ENCODE assay signal across 8 cellular contexts in the genomic region with DNA sequence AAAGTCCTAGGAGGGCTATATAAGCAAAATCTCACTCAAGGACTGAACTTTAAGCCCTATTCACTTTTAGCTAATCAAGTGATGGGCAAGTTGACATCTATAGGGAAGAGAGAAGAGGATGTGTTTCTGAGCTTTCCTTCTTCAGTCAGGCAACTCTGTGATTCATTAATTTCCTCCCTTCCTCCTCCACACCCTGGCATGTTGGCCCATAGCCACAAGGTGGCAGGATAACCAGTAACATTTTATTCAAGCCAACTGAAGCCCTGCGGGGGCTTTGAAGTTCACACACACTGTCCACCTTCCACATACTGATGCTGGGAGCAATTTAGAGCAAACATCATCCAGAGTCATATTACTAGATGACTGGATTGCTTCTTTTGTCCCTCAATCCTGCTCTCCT.
DNase-seq lines count a peak whose midpoint lies in the region; ATAC-seq, FAIRE-seq and TF ChIP-seq lines count a peak whose summit lies in the region.
"Not testable (repeated sequence)": the region's sequence is repeated elsewhere in the genome, so short reads cannot be mapped to it uniquely, and the experiment has no call there.

No MANE protein-coding gene starts in this region.

- not testable (repeated sequence) for FAIRE-seq in GM12878 (lab: Jason Lieb, UNC)

- H3K27ac ChIP-seq in GM12878 (ENCODE audit: control insufficient read depth, insufficient read depth): not testable (repeated sequence)

- H3K4me1 ChIP-seq in GM12878 (ENCODE audit: control insufficient read depth, insufficient read depth, low read length): not testable (repeated sequence)

- not testable (repeated sequence) for H3K27me3 ChIP-seq in GM12878 (replicated peaks in 1 of 2; ENCODE audit: control insufficient read depth in 2 of 2, insufficient read depth in 2 of 2, low read length in 1 of 2)

- in situ Hi-C loops in GM12878 (cut with MboI): not testable (repeated sequence)

- not testable (repeated sequence) for H3K27ac Mint-ChIP-seq in natural killer cell

- TF ChIP-seq CTCF in GM12878 (IDR thresholded peaks at IDR 0.05 in 2 of 3, conservative IDR thresholded peaks at IDR 0.05 in 1 of 3; ENCODE audit: control insufficient read depth in 2 of 3, extremely low read depth in 1 of 3, insufficient read depth in 1 of 3, low read depth in 3 of 3, low read length in 3 of 3); natural killer cell (IDR thresholded peaks at IDR 0.05): not testable (repeated sequence)

- not testable (repeated sequence) for H3K79me2 ChIP-seq in GM12878 (ENCODE audit: control insufficient read depth, insufficient read depth, low read length)

- not testable (repeated sequence) for H3K27me3 Mint-ChIP-seq in natural killer cell (ENCODE audit: low read depth in 2 of 2)

- ATAC-seq in GM18499 (IDR thresholded peaks at IDR 0.05; ENCODE audit: insufficient read depth, unreplicated experiment): peak; percentile 86
- peak; percentile 88 for ATAC-seq in GM19351 (IDR thresholded peaks at IDR 0.05; ENCODE audit: unreplicated experiment)
- ATAC-seq in GM21576 (IDR thresholded peaks at IDR 0.05; ENCODE audit: unreplicated experiment): peak; percentile 98
- ATAC-seq in HG02885 (IDR thresholded peaks at IDR 0.05; ENCODE audit: poor library complexity, unreplicated experiment): peak; percentile 75
- peak; percentile 89 for ATAC-seq in HG03378 (IDR thresholded peaks at IDR 0.05; ENCODE audit: unreplicated experiment)
- ATAC-seq in SK-N-SH treated with all-trans-retinoic acid at 6 μM for 48 hours: peak; percentile 62
- ATAC-seq in GM12878: peak; percentile 84
- peak; percentile 57 to 95 (median 85) for ATAC-seq in natural killer cell

- POLR2A ChIA-PET in GM12878 (lab: Charles Lee): not testable (repeated sequence)

- not testable (repeated sequence) for H3K4me3 ChIP-seq in GM12878

- DNase-seq in GM12878 (ENCODE audit: low read depth, low spot score); natural killer cell: not testable (repeated sequence)

- H3K9me3 Mint-ChIP-seq in natural killer cell: not testable (repeated sequence)

- not testable (repeated sequence) for BruUV-seq in GM12878 (replicated peaks; lab: Mats Ljungman, UMichigan)

- not testable (repeated sequence) for TF ChIP-seq EP300 in GM12878 (IDR thresholded peaks at IDR 0.05; ENCODE audit: borderline replicate concordance in 1 of 2, control insufficient read depth in 1 of 2, low read depth in 2 of 2, low read length in 2 of 2)

- not testable (repeated sequence) for H3K36me3 ChIP-seq in GM12878 (ENCODE audit: control insufficient read depth in 2 of 2, insufficient read depth in 2 of 2, low read length in 1 of 2)

- H3K9me3 ChIP-seq in GM12878 (replicated peaks; ENCODE audit: control insufficient read depth, insufficient read depth, low read length): not testable (repeated sequence)

- SMC1A ChIA-PET in GM12878 (lab: Charles Lee; ENCODE audit: uncharacterized antibody, unreplicated experiment): not testable (repeated sequence)

- TF ChIP-seq POLR2A in GM12878 (IDR thresholded peaks at IDR 0.05; ENCODE audit: low read depth, low read length): not testable (repeated sequence)

- H2AFZ ChIP-seq in GM12878 (ENCODE audit: control insufficient read depth, low read depth, low read length): not testable (repeated sequence)

- not testable (repeated sequence) for H3K4me2 ChIP-seq in GM12878 (ENCODE audit: control insufficient read depth, insufficient read depth)

- TF ChIP-seq RAD21 in GM12878 (IDR thresholded peaks at IDR 0.05; ENCODE audit: insufficient read depth, low read depth, low read length): not testable (repeated sequence)

- H4K20me1 ChIP-seq in GM12878 (ENCODE audit: control insufficient read depth, insufficient read depth): not testable (repeated sequence)

- H3K4me1 Mint-ChIP-seq in natural killer cell: not testable (repeated sequence)

- intact Hi-C loops in GM12878 (cut with micrococcal nuclease; ENCODE audit: unreplicated experiment); natural killer cell (cut with micrococcal nuclease): not testable (repeated sequence)

- RAD21 ChIA-PET in GM12878 (lab: Charles Lee; ENCODE audit: unreplicated experiment): not testable (repeated sequence)

- H3K9ac ChIP-seq in GM12878 (ENCODE audit: control insufficient read depth, insufficient read depth, low read length): not testable (repeated sequence)

- whole genome bisulfite sequencing in GM12878 (ENCODE audit: insufficient coverage, insufficient replicate concordance, low lambda C conversion rate, missing lambda C conversion rate): no CpG with 5 or more reads among the region's 1 CpG

- not testable (repeated sequence) for H3K36me3 Mint-ChIP-seq in natural killer cell

- CTCF ChIA-PET in GM12878 (lab: Yijun Ruan, JAX): not testable (repeated sequence)

- H3K4me3 Mint-ChIP-seq in natural killer cell: not testable (repeated sequence)
